In the genomic region with DNA sequence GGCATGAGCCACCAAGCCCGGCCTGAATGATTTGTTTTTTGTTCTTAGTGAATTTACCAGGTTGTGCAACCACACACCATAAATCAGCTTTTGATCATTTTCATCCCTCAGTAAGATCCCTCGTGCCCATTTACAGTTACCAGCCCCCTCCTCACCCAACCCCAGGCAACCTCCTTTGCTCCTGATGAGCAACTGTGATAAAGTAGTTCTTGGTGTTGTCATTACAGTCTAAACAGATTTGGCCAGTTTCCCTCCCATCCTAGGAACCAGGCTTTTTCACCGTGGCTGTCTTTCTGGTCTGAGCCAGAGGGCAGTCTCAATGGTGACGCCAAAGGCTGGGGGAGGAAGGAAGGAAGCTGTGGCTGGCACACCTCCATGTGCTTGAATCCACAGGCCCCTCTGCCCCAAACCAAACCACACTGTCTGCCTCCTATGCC, we compare ENCODE assay signal across 8 cellular contexts.
DNase-seq lines count a peak whose midpoint lies in the region; ATAC-seq and TF ChIP-seq lines count a peak whose summit lies in the region.

No MANE protein-coding gene starts in this region.

- no peaks in the 10 kb centered on the region for H4K20me1 ChIP-seq in Loucy (ENCODE audit: insufficient read depth, low read length, poor library complexity, severe bottlenecking)

- H3K36me3 Mint-ChIP-seq in activated T-cell treated with anti-CD3 and anti-CD28 coated beads, Interleukin-2, amount 50 U/mL, for 4 hours (ENCODE audit: insufficient read depth), result no peaks in the 10 kb centered on the region

- peak overlapping the region; percentile 66 for H3K27ac ChIP-seq in AG04450 (ENCODE audit: low read depth, low read length)

- H3K27me3 Mint-ChIP-seq in activated T-cell treated with anti-CD3 and anti-CD28 coated beads, Interleukin-2, amount 50 U/mL, for 4 hours (ENCODE audit: low read depth), result no peaks in the 10 kb centered on the region

- H3K79me2 ChIP-seq in Loucy (ENCODE audit: insufficient read depth, low read length), result no peaks in the 10 kb centered on the region

- H3K9me2 ChIP-seq in Loucy (replicated peaks; ENCODE audit: low read depth, low read length), result no peaks in the 10 kb centered on the region

- DNase-seq in AG04450 (ENCODE audit: low read depth, low spot score) (no peak), left lobe of liver (ENCODE audit: low spot score) (peak; percentile 71), retina (no peak), NCI-H1417 treated with DMSO at 0.1 percent for 48 hours (lab: John Stamatoyannopoulos, UW) (no peak)
- peak; percentile 11 for DNase-seq in activated T-cell treated with anti-CD3 and anti-CD28 coated beads, Interleukin-2, amount 50 U/mL, for 4 hours

- H3K4me3 Mint-ChIP-seq in activated T-cell treated with anti-CD3 and anti-CD28 coated beads, Interleukin-2, amount 50 U/mL, for 4 hours, result no peak overlapping the region

- CTCF ChIA-PET in AG04450 (lab: Charles Lee), result no interaction called here

- H3K4me3 ChIP-seq in AG04450 (ENCODE audit: low read depth, low read length), result no peak overlapping the region
- H3K4me3 ChIP-seq in Loucy (ENCODE audit: low read length, poor library complexity, severe bottlenecking), result peak overlapping the region; percentile 43

- no peak for ATAC-seq in activated T-cell treated with anti-CD3 and anti-CD28 coated beads, Interleukin-2, amount 50 U/mL, for 4 hours
- ATAC-seq in left lobe of liver (peak; percentile 41), HG02642 (IDR thresholded peaks at IDR 0.05; ENCODE audit: poor library complexity, unreplicated experiment) (no peak), HG02973 (IDR thresholded peaks at IDR 0.05; ENCODE audit: unreplicated experiment) (no peak)

- no peaks in the 10 kb centered on the region for H3F3A ChIP-seq in Loucy (ENCODE audit: low read depth)

- peak overlapping the region; percentile 53 for H3K9ac ChIP-seq in Loucy (ENCODE audit: low read depth, low read length, poor library complexity, severe bottlenecking)

- no peaks in the 10 kb centered on the region for H3K9me3 Mint-ChIP-seq in activated T-cell treated with anti-CD3 and anti-CD28 coated beads, Interleukin-2, amount 50 U/mL, for 4 hours

- peak overlapping the region; percentile 73 for H3K4me2 ChIP-seq in Loucy (ENCODE audit: low read depth, low read length, poor library complexity, severe bottlenecking)

- peaks cover 68% of the 10 kb centered on the region for H3K4me1 ChIP-seq in Loucy (ENCODE audit: insufficient read depth, low read length, poor library complexity, severe bottlenecking)

- TF ChIP-seq CTCF in AG04450 (IDR thresholded peaks at IDR 0.05; ENCODE audit: low read depth, low read length) (no peak), Loucy (conservative IDR thresholded peaks at IDR 0.05; ENCODE audit: low read length) (no peak)

- POLR2A ChIA-PET in AG04450 (lab: Yijun Ruan, JAX), result interaction anchor here (0.6 kb wide), 1 partner anchor 70 kb away, joined by 5 read pairs; a partner anchor contains a TSS

- peak overlapping the region; percentile 32; the same call in 1 of the 2 replicates for H2AFZ ChIP-seq in Loucy (ENCODE audit: low read length)

- H3K9me3 ChIP-seq in AG04450 (ENCODE audit: control insufficient read depth, insufficient read depth, low read length), result 0 out of 2 replicates have a peak, but pooled peaks cover 4% of the 10 kb centered on the region
- H3K9me3 ChIP-seq in Loucy (ENCODE audit: insufficient read depth, low read depth, low read length), result no peaks in the 10 kb centered on the region

- no peaks in the 10 kb centered on the region for H3K36me3 ChIP-seq in Loucy (ENCODE audit: insufficient read depth, low read length)

- peaks cover 12% of the 10 kb centered on the region for H3K4me1 Mint-ChIP-seq in activated T-cell treated with anti-CD3 and anti-CD28 coated beads, Interleukin-2, amount 50 U/mL, for 4 hours (ENCODE audit: low read depth)

- H3K27me3 ChIP-seq in AG04450 (ENCODE audit: control insufficient read depth, insufficient read depth, low read length) (no peaks in the 10 kb centered on the region), Loucy (ENCODE audit: insufficient read depth, low read length, poor library complexity, severe bottlenecking) (no peaks in the 10 kb centered on the region)

Comparison
In these comparisons a context has a peak if more than half of its experiments do, and no peak if none do; other contexts are left out.
1. DNase-seq: peak in activated T-cell treated with anti-CD3 and anti-CD28 coated beads, Interleukin-2, amount 50 U/mL, for 4 hours (single experiment) and left lobe of liver (single experiment); none in AG04450 (single experiment), retina (single experiment) and NCI-H1417 treated with DMSO at 0.1 percent for 48 hours (single experiment).